In the genomic region with DNA sequence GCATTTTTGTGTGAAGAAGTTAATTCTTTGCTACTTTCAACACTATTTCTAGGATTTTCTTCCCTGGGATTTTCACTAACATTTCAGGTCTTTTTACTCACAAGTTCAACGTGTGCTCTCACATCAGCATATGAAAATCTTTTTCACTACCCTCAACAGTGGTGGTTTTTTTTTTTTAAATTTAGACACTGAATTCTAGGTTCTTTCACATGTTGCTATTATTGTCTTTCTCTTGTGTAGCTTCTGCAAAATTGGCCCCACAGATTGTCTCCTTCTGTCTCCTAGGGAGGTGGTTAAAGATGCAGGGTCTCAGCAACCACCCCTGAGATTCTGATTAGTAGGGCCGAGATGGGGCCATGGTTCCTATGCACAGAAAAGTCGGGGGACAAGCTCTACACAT, we compare ENCODE assay signal across 17 cellular contexts.
DNase-seq lines count a peak whose midpoint lies in the region; ATAC-seq and TF ChIP-seq lines count a peak whose summit lies in the region.
"Had no signal": no experiment of that assay in that cellular context is flagged by ENCODE, and none has a peak within 500 bp of the region (broad histone marks: within the 10 kb centered on the region; RNA-seq: fewer than 3 reads in every experiment).

No MANE protein-coding gene starts in this region.

- H4K20me1 ChIP-seq in MM.1S (ENCODE audit: insufficient read depth, low read length) = no peaks in the 10 kb centered on the region

- H3K27ac ChIP-seq in MM.1S (ENCODE audit: low read length) = peak overlapping the region; percentile 22; the same call in 1 of the 2 replicates
- H3K27ac ChIP-seq: A549 had no signal

- peaks cover 24 to 41% of the 10 kb centered on the region in 2 donors for H3K27me3 Mint-ChIP-seq in effector memory CD8-positive, alpha-beta T cell
- H3K27me3 Mint-ChIP-seq: IgD-negative memory B cell had no signal

- no peaks in the 10 kb centered on the region for H3F3A ChIP-seq in MM.1S (ENCODE audit: insufficient read depth, low read length)

- H3K4me3 ChIP-seq in GM12865 (ENCODE audit: low read depth, low read length) (no peak overlapping the region), MM.1S (ENCODE audit: low read length) (no peak overlapping the region)
- H3K4me3 ChIP-seq: A549 had no signal

- ATAC-seq in GM19351 (IDR thresholded peaks at IDR 0.05; ENCODE audit: unreplicated experiment) = peak; percentile 45
- no peak for ATAC-seq in effector memory CD8-positive, alpha-beta T cell (replicated peaks)
- ATAC-seq: A549 had no signal

- H3K9me2 ChIP-seq in MM.1S (replicated peaks; ENCODE audit: insufficient read depth, low read length) = no peaks in the 10 kb centered on the region

- no peaks in the 10 kb centered on the region for H3K79me2 ChIP-seq in MM.1S (ENCODE audit: low read length)

- H3K9me3 Mint-ChIP-seq in effector memory CD8-positive, alpha-beta T cell = no peaks in the 10 kb centered on the region
- H3K9me3 Mint-ChIP-seq: CD8-positive, alpha-beta memory T cell; H9 had no signal

- peak overlapping the region; percentile 8; the same call in 1 of the 2 replicates for H2AFZ ChIP-seq in MM.1S (ENCODE audit: low read length)

- no peaks in the 10 kb centered on the region for H3K4me1 Mint-ChIP-seq in effector memory CD8-positive, alpha-beta T cell (ENCODE audit: low read depth in 2 of 2)
- H3K4me1 Mint-ChIP-seq: CD8-positive, alpha-beta memory T cell; IgD-negative memory B cell had no signal

- H3K4me1 ChIP-seq in MM.1S (ENCODE audit: low read length) = peaks cover 21% of the 10 kb centered on the region
- H3K4me1 ChIP-seq: A549, BE2C, Caco-2 had no signal

- no peak overlapping the region for H3K9ac ChIP-seq in MM.1S (ENCODE audit: low read length)

- no peak overlapping the region for H3K27ac Mint-ChIP-seq in effector memory CD8-positive, alpha-beta T cell
- H3K27ac Mint-ChIP-seq: CD8-positive, alpha-beta memory T cell; H9; IgD-negative memory B cell had no signal

- peak overlapping the region; percentile 51; the same call in 1 of the 2 replicates for H3K4me2 ChIP-seq in MM.1S (ENCODE audit: low read depth, low read length)
- H3K4me2 ChIP-seq: A549 had no signal

- no peaks in the 10 kb centered on the region for H3K9me3 ChIP-seq in MM.1S (replicated peaks; ENCODE audit: insufficient read depth, low read length)
- H3K9me3 ChIP-seq: A549, BE2C, Caco-2 had no signal

- no peaks in the 10 kb centered on the region for H3K27me3 ChIP-seq in MM.1S (replicated peaks; ENCODE audit: insufficient read depth, low read length)

- TF ChIP-seq CTCF in GM12865 (IDR thresholded peaks at IDR 0.05; ENCODE audit: insufficient read depth, low read depth, low read length, missing control alignments) (no peak), MM.1S (IDR thresholded peaks at IDR 0.05; ENCODE audit: low read length) (no peak)

- DNase-seq in GM12865 (ENCODE audit: low read depth) (peak; percentile 38), MM.1S (no peak), NCI-H1105 (lab: John Stamatoyannopoulos, UW) (no peak), cerebellar nuclear complex (lab: John Stamatoyannopoulos, UW) (no peak), DMS114 treated with DMSO at 0.1 percent for 48 hours (lab: John Stamatoyannopoulos, UW; ENCODE audit: unreplicated experiment) (no peak)
- no peak for DNase-seq in effector memory CD8-positive, alpha-beta T cell
- DNase-seq: BE2C; Caco-2; CD8-positive, alpha-beta memory T cell; DMS53; GF-D8; GOT3; H9; KG1 had no signal

- no peak overlapping the region for H3K4me3 Mint-ChIP-seq in effector memory CD8-positive, alpha-beta T cell
- H3K4me3 Mint-ChIP-seq: CD8-positive, alpha-beta memory T cell; H9; IgD-negative memory B cell had no signal

- no peaks in the 10 kb centered on the region for H3K36me3 Mint-ChIP-seq in effector memory CD8-positive, alpha-beta T cell (ENCODE audit: insufficient read depth)
- H3K36me3 Mint-ChIP-seq: CD8-positive, alpha-beta memory T cell; IgD-negative memory B cell had no signal

- no peaks in the 10 kb centered on the region for H3K36me3 ChIP-seq in MM.1S (replicated peaks; ENCODE audit: insufficient read depth, low read length)
- H3K36me3 ChIP-seq: BE2C had no signal
